Comparison of ENCODE assay signal across 19 cellular contexts in genomic region chr2:3211256-3211970, GRCh38.
"Had no signal": no experiment of that assay in that cellular context is flagged by ENCODE, and none has a peak within 500 bp of the region (broad histone marks: within the 10 kb centered on the region; RNA-seq: fewer than 3 reads in every experiment).

No MANE protein-coding gene starts in this region.

- H3K4me3 Mint-ChIP-seq: activated naive CD4-positive, alpha-beta T cell treated with anti-CD3 and anti-CD28 coated beads for 36 hours; activated naive CD8-positive, alpha-beta T cell; IgD-negative memory B cell; T-cell had no signal

- ATAC-seq: activated CD4-positive, CD25-positive, alpha-beta regulatory T cell treated with anti-CD3 and anti-CD28 coated beads, Interleukin-2, amount 50 U/mL, for 24 hours; T-cell had no signal

- DNase-seq: activated CD4-positive, alpha-beta T cell treated with anti-CD3 and anti-CD28 coated beads for 48 hours; activated CD4-positive, alpha-beta T cell treated with anti-CD3 and anti-CD28 coated beads, Interleukin-2, amount 50 U/mL, for 4 hours; activated gamma-delta T cell; activated naive CD4-positive, alpha-beta T cell treated with anti-CD3 and anti-CD28 coated beads for 36 hours; activated T-cell treated with anti-CD3 and anti-CD28 coated beads for 4 hours; brain microvascular endothelial cell; KG1; NCI-H1048; NCI-H146; NCI-H187 treated with DMSO at 0.1 percent for 48 hours; NCI-H2081 treated with DMSO at 0.1 percent for 48 hours; NCI-H446; NCI-H526 treated with DMSO at 0.1 percent for 48 hours; NCI-H82; SIG-M5; T-cell had no signal

- H3K9me3 Mint-ChIP-seq: activated naive CD4-positive, alpha-beta T cell treated with anti-CD3 and anti-CD28 coated beads for 36 hours; IgD-negative memory B cell; T-cell had no signal

- H3K27ac Mint-ChIP-seq: activated naive CD4-positive, alpha-beta T cell treated with anti-CD3 and anti-CD28 coated beads for 36 hours; activated naive CD8-positive, alpha-beta T cell; T-cell had no signal

- H3K27me3 Mint-ChIP-seq: activated naive CD8-positive, alpha-beta T cell; IgD-negative memory B cell; T-cell had no signal
